In genomic region chr6:47133230-47134000, GRCh38 we compare ENCODE assay signal across 1 cellular context.
TF ChIP-seq lines count a peak whose summit lies in the region.

No MANE protein-coding gene starts in this region.

TF ChIP-seq in K562, 482 proteins besides CTCF, POLR2A, EP300 and RAD21 (continued from another document):
- no peak for TF ChIP-seq CHD7 (IDR thresholded peaks at IDR 0.05; ENCODE audit: low read depth, low read length)
- TF ChIP-seq TEAD4 (IDR thresholded peaks at IDR 0.05; ENCODE audit: low read length) = peak; percentile 68
- TF ChIP-seq TEAD4 (CRISPR knock-in tag; IDR thresholded peaks at IDR 0.05; ENCODE audit: borderline replicate concordance) = no peak
- TF ChIP-seq HDAC1 (IDR thresholded peaks at IDR 0.05) = peak in 1 of 2 experiments; percentile 59; a peak in 2 of 4 replicates
- TF ChIP-seq ZEB2 (IDR thresholded peaks at IDR 0.05) = 0 out of 2 replicates have a peak, but pooled peaks have one; percentile 26
